ENCODE assay signal across 8 cellular contexts in genomic region chr20:35772563-35773058, GRCh38. TPM values are rescaled to one million over a fixed set of nuclear protein-coding genes. Genes with fewer than 3 reads are reported as not detected.
DNase-seq lines count a peak whose midpoint lies in the region; TF ChIP-seq lines count a peak whose summit lies in the region.

No MANE protein-coding gene starts in this region.

- TF ChIP-seq CTCF in A673 (conservative IDR thresholded peaks at IDR 0.05; ENCODE audit: low read depth, low read length): no peak
- TF ChIP-seq CTCF in chondrocyte (IDR thresholded peaks at IDR 0.05): no peak

- H3K9me3 ChIP-seq in A673 (ENCODE audit: low read depth, low read length, poor library complexity, severe bottlenecking) (no peaks in the 10 kb centered on the region), muscle layer of colon (ENCODE audit: low read length) (no peaks in the 10 kb centered on the region)

- H3K4me3 Mint-ChIP-seq in chondrocyte (ENCODE audit: unreplicated experiment): peak overlapping the region; percentile 88

- H3K27ac Mint-ChIP-seq in chondrocyte (ENCODE audit: unreplicated experiment): peak overlapping the region; percentile 90

- peak overlapping the region; percentile 78 for H3K4me3 ChIP-seq in A673 (ENCODE audit: low read depth, low read length, poor library complexity, severe bottlenecking)
- H3K4me3 ChIP-seq in muscle layer of colon (ENCODE audit: low read depth in 1 of 2, low read length in 2 of 2): peak overlapping the region; percentile 34 to 63

- H3K36me3 ChIP-seq in A673 (ENCODE audit: insufficient read depth, low read length, poor library complexity, severe bottlenecking): no peaks in the 10 kb centered on the region
- H3K36me3 ChIP-seq in muscle layer of colon (ENCODE audit: insufficient read depth, low read length): no peaks in the 10 kb centered on the region

- TSS peak; percentile 62 for BruUV-seq in A673 (replicated peaks; lab: Mats Ljungman, UMichigan)

- intact Hi-C loops in A673 (cut with micrococcal nuclease; ENCODE audit: unreplicated experiment): no loop called here

- H3K27me3 Mint-ChIP-seq in chondrocyte (ENCODE audit: low read depth): no peaks in the 10 kb centered on the region

- DNase-seq in A673 (ENCODE audit: low spot score) (no peak), chondrocyte (ENCODE audit: low spot score) (no peak), NCI-H774 (lab: John Stamatoyannopoulos, UW) (no peak), COR-L47 (lab: John Stamatoyannopoulos, UW) (no peak), GF-D8 (lab: John Stamatoyannopoulos, UW) (no peak), NCI-H524 treated with DMSO at 0.1 percent for 48 hours (lab: John Stamatoyannopoulos, UW) (no peak)

- no peaks in the 10 kb centered on the region for H3K9me3 Mint-ChIP-seq in chondrocyte (ENCODE audit: low read depth)

- TF ChIP-seq EP300 in Ishikawa (IDR thresholded peaks at IDR 0.05; ENCODE audit: borderline replicate concordance): no peak

- H3K9ac ChIP-seq in muscle layer of colon (ENCODE audit: low read length): peak overlapping the region; percentile 62

- H3K27me3 ChIP-seq in A673 (replicated peaks; ENCODE audit: insufficient read depth, low read depth, low read length, poor library complexity) (no peaks in the 10 kb centered on the region), muscle layer of colon (ENCODE audit: control insufficient read depth in 1 of 2, insufficient read depth in 2 of 2, low read length in 2 of 2) (no peaks in the 10 kb centered on the region)

- H3K27ac ChIP-seq in A673 (ENCODE audit: low read depth, low read length, poor library complexity, severe bottlenecking): peak overlapping the region; percentile 68
- H3K27ac ChIP-seq in muscle layer of colon (ENCODE audit: low read depth, low read length): peak overlapping the region; percentile 72

- POLR2A ChIA-PET in A673 (lab: Charles Lee; ENCODE audit: low non-redundant PET): no interaction called here

- H3K36me3 Mint-ChIP-seq in chondrocyte (ENCODE audit: low read depth): peaks cover 3% of the 10 kb centered on the region

- CTCF ChIA-PET in A673 (lab: Charles Lee): interaction anchor here (1.1 kb wide), 1 partner anchor 30 kb away, joined by 3 read pairs; the partner anchor contains the start of gene RBM39

- no peak for TF ChIP-seq RAD21 in Ishikawa (IDR thresholded peaks at IDR 0.05; ENCODE audit: low read depth)

- peaks cover 43% of the 10 kb centered on the region for H3K4me1 ChIP-seq in A673 (ENCODE audit: insufficient read depth, low read length, poor library complexity, severe bottlenecking)
- H3K4me1 ChIP-seq in muscle layer of colon (ENCODE audit: insufficient read depth, low read length): peaks cover 41% of the 10 kb centered on the region

- peaks cover 61% of the 10 kb centered on the region for H3K4me1 Mint-ChIP-seq in chondrocyte (ENCODE audit: low read depth)

TF ChIP-seq in Ishikawa, 13 proteins besides CTCF, POLR2A, EP300 and RAD21:
- TF ChIP-seq TAF1 (IDR thresholded peaks at IDR 0.05; ENCODE audit: low read depth) (0 out of 2 replicates have a peak, but pooled peaks have one; percentile 8), NFIC (IDR thresholded peaks at IDR 0.05) (no peak)
TF ChIP-seq in Ishikawa: peak in this region for 1.

RNA-seq across cellular contexts. Expression of gene PHF20, which starts 0.8 kb away (rescaled TPM):
- 43.0 and 49.6 TPM in 2 replicates for total RNA-seq in A673 (2021)
- 42.2 to 46.1 TPM (median 44.6 TPM) in 3 replicates for total RNA-seq in chondrocyte

RNA-seq across cellular contexts. Expression of gene RBM39, which starts 30.6 kb away (rescaled TPM):
- total RNA-seq in A673 (2021) (316 and 329 TPM in 2 replicates), chondrocyte (217 to 277 TPM (median 238 TPM) in 3 replicates)
